Comparison of ENCODE assay signal across 9 cellular contexts in the genomic region with DNA sequence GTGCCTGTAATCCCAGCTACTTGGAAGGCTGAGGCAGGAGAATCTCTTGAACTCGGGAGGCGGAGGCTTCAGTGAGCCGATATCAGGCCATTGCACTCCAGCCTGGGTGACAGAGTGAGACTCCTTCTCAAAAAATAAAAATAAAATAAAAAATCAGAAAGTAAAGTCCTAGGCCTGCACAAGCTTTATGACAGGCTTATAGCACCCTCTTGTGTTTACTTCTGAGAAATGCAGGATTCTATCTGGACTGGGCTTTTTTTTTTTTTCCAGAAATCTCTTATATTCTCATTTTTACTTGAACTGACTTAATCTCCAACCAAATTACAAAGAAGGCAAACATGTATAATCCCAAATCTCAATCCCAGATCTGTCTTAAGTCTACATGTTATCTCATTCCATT. TPM values are rescaled to one million over a fixed set of nuclear protein-coding genes. Genes with fewer than 3 reads are reported as not detected.
DNase-seq lines count a peak whose midpoint lies in the region; ATAC-seq and TF ChIP-seq lines count a peak whose summit lies in the region.
"Had no signal": no experiment of that assay in that cellular context is flagged by ENCODE, and none has a peak within 500 bp of the region (broad histone marks: within the 10 kb centered on the region; RNA-seq: fewer than 3 reads in every experiment).

No MANE protein-coding gene starts in this region.

- peaks cover 15% of the 10 kb centered on the region for H3K9me3 Mint-ChIP-seq in activated CD4-positive, alpha-beta memory T cell treated with anti-CD3 and anti-CD28 coated beads for 36 hours

- no peak for ATAC-seq in Right ventricle myocardium inferior
- ATAC-seq: activated CD4-positive, alpha-beta T cell treated with anti-CD3 and anti-CD28 coated beads for 36 hours had no signal

- H3K4me1 Mint-ChIP-seq in activated CD4-positive, alpha-beta memory T cell treated with anti-CD3 and anti-CD28 coated beads for 36 hours (ENCODE audit: low read depth) = no peaks in the 10 kb centered on the region
- H3K4me1 Mint-ChIP-seq: activated CD4-positive, alpha-beta T cell treated with anti-CD3 and anti-CD28 coated beads for 36 hours had no signal

- intact Hi-C loops in activated CD4-positive, alpha-beta memory T cell treated with anti-CD3 and anti-CD28 coated beads for 36 hours (cut with micrococcal nuclease) = no loop called here
- intact Hi-C loops in Right ventricle myocardium inferior (cut with DNase I) = no loop called here

- DNase-seq in DMS79 treated with DMSO at 0.1 percent for 48 hours (lab: John Stamatoyannopoulos, UW) = peak; percentile 35
- no peak for DNase-seq in DMS79 (lab: John Stamatoyannopoulos, UW)
- DNase-seq in MV-4-11 (lab: John Stamatoyannopoulos, UW) = peak; percentile 21
- peak; percentile 20 to 23 for DNase-seq in cardiac fibroblast (ENCODE audit: low read depth in 2 of 2)
- no peak for DNase-seq in EL
- no peak for DNase-seq in activated CD4-positive, alpha-beta memory T cell treated with anti-CD3 and anti-CD28 coated beads for 36 hours
- DNase-seq in Right ventricle myocardium inferior (ENCODE audit: missing footprints) = no peak
- DNase-seq: activated CD4-positive, alpha-beta T cell treated with anti-CD3 and anti-CD28 coated beads for 36 hours had no signal

- H3K4me3 Mint-ChIP-seq in activated CD4-positive, alpha-beta memory T cell treated with anti-CD3 and anti-CD28 coated beads for 36 hours = no peak overlapping the region
- H3K4me3 Mint-ChIP-seq: activated CD4-positive, alpha-beta T cell treated with anti-CD3 and anti-CD28 coated beads for 36 hours had no signal

- peaks cover under 1% of the 10 kb centered on the region for H3K36me3 Mint-ChIP-seq in activated CD4-positive, alpha-beta memory T cell treated with anti-CD3 and anti-CD28 coated beads for 36 hours

- no peak overlapping the region for H3K27ac ChIP-seq in parathyroid adenoma

- CTCF ChIA-PET in activated CD4-positive, alpha-beta memory T cell treated with anti-CD3 and anti-CD28 coated beads for 36 hours (lab: Charles Lee) = no interaction called here

- no peaks in the 10 kb centered on the region for H3K36me3 ChIP-seq in parathyroid adenoma (ENCODE audit: control insufficient read depth, insufficient read depth, low read length)

- H3K9me3 ChIP-seq in parathyroid adenoma (ENCODE audit: control insufficient read depth, low read length) = no peaks in the 10 kb centered on the region

- H3K27ac Mint-ChIP-seq in activated CD4-positive, alpha-beta memory T cell treated with anti-CD3 and anti-CD28 coated beads for 36 hours = no peak overlapping the region
- H3K27ac Mint-ChIP-seq: activated CD4-positive, alpha-beta T cell treated with anti-CD3 and anti-CD28 coated beads for 36 hours had no signal

- peak; percentile 7 for TF ChIP-seq CTCF in cardiac fibroblast (IDR thresholded peaks at IDR 0.05; ENCODE audit: low read depth, low read length)
- peak; percentile 46 for TF ChIP-seq CTCF in parathyroid adenoma (IDR thresholded peaks at IDR 0.05)

- no peaks in the 10 kb centered on the region for H3K27me3 ChIP-seq in parathyroid adenoma (ENCODE audit: control insufficient read depth, insufficient read depth, low read length)

- no peak overlapping the region for H3K4me2 ChIP-seq in parathyroid adenoma (ENCODE audit: low read length)

- H3K4me1 ChIP-seq in parathyroid adenoma = peaks cover 5% of the 10 kb centered on the region

- no peak overlapping the region for H3K4me3 ChIP-seq in cardiac fibroblast (replicated peaks in 1 of 2; ENCODE audit: low read depth in 2 of 2, low read length in 2 of 2)
- no peak overlapping the region for H3K4me3 ChIP-seq in parathyroid adenoma (ENCODE audit: low read depth, low read length)

- H2AFZ ChIP-seq in parathyroid adenoma = peak overlapping the region; percentile 28

- H3K79me2 ChIP-seq in parathyroid adenoma = no peaks in the 10 kb centered on the region

- peaks cover 2% of the 10 kb centered on the region for H3K27me3 Mint-ChIP-seq in activated CD4-positive, alpha-beta memory T cell treated with anti-CD3 and anti-CD28 coated beads for 36 hours

- no peak overlapping the region for H3K9ac ChIP-seq in parathyroid adenoma

- POLR2A ChIA-PET in activated CD4-positive, alpha-beta memory T cell treated with anti-CD3 and anti-CD28 coated beads for 36 hours (lab: Charles Lee) = no interaction called here

RNA-seq across cellular contexts. Expression of gene REG3G, which starts 26.1 kb away (rescaled TPM):
- not detected for total RNA-seq in activated CD4-positive, alpha-beta memory T cell treated with anti-CD3 and anti-CD28 coated beads for 36 hours
- not detected for total RNA-seq in Right ventricle myocardium inferior
- total RNA-seq: activated CD4-positive, alpha-beta T cell treated with anti-CD3 and anti-CD28 coated beads for 36 hours had no signal

Comparison
In these comparisons a context has a peak if more than half of its experiments do, and no peak if none do; other contexts are left out.
1. DNase-seq: peak in DMS79 treated with DMSO at 0.1 percent for 48 hours (single experiment), MV-4-11 (single experiment) and cardiac fibroblast (2 of 2); none in DMS79 (single experiment), EL (single experiment), activated CD4-positive, alpha-beta memory T cell treated with anti-CD3 and anti-CD28 coated beads for 36 hours (single experiment) and Right ventricle myocardium inferior (single experiment).